ENCODE assay signal across 8 cellular contexts in the genomic region with DNA sequence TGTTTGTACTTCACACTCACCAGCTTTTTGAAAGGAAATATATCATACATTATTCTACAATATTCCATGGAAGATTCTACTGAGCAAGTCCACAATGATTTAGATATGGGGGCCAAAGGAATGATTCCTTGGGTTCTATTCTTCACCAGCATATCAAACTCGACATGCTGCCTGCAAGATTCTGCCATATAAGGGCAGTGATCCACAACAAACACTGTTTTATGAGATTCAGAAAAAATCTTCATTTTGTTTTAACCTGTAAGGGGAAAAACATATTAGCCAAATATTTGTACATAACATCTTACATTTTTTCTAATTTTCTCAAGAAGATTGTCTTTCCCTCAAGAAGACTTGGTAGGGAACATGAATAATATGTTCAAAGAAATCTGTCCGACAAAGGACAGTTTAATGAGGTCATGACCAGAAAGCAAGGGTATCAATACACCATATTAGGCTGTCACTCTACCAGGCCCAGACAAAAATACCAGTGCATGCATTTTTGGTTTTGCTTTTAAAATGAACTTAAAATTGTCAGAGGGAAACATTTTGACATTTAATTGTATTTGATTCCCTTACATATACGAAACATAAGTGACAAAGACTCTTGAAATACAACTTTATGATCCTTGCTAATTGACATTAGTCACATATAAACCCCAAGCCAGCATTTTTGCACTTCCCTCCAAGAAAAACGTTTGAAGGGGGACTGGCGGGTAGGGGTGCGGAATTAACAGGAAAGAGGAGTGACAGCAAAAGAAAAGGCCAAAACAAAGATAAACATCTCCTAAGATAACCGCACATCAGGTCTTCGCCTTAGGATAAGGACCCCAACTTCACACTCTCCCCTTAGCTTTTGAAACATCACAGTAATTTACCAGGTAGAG. TPM values are rescaled to one million over a fixed set of nuclear protein-coding genes. Genes with fewer than 3 reads are reported as not detected.
A peak's percentile ranks its signal among the peaks of the same experiment; 100 is the strongest.
DNase-seq lines count a peak whose midpoint lies in the region; ATAC-seq and TF ChIP-seq lines count a peak whose summit lies in the region.

No MANE protein-coding gene starts in this region.

- POLR2A ChIA-PET in naive thymus-derived CD8-positive, alpha-beta T cell (lab: Charles Lee) = interaction anchor here (1.0 to 1.2 kb wide), 2 partner anchors 77 to 105 kb away, joined by 3 read pairs; a partner anchor contains a TSS

- peaks cover 99% of the 10 kb centered on the region for H3K79me2 ChIP-seq in MM.1S (ENCODE audit: low read length)

- H2AFZ ChIP-seq in MM.1S (ENCODE audit: low read length) = no peak overlapping the region

- no peak for ATAC-seq in central memory CD8-positive, alpha-beta T cell (replicated peaks; ENCODE audit: extremely low read depth, poor library complexity, severe bottlenecking)
- ATAC-seq in naive thymus-derived CD8-positive, alpha-beta T cell = no peak
- ATAC-seq in HG03175 (IDR thresholded peaks at IDR 0.05; ENCODE audit: unreplicated experiment) (no peak), HG03039 (IDR thresholded peaks at IDR 0.05; ENCODE audit: unreplicated experiment) (no peak), left lobe of liver (no peak)

- no peaks in the 10 kb centered on the region for H4K20me1 ChIP-seq in MM.1S (ENCODE audit: insufficient read depth, low read length)

- peak overlapping the region; percentile 96 for H3K9ac ChIP-seq in MM.1S (ENCODE audit: low read length)

- H3K36me3 ChIP-seq in MM.1S (replicated peaks; ENCODE audit: insufficient read depth, low read length) = peaks cover 6% of the 10 kb centered on the region; the same call in 1 of the 2 replicates

- TF ChIP-seq CTCF in MM.1S (IDR thresholded peaks at IDR 0.05; ENCODE audit: low read length) = no peak

- H3K4me1 Mint-ChIP-seq in central memory CD8-positive, alpha-beta T cell = peaks cover 75% of the 10 kb centered on the region
- H3K4me1 Mint-ChIP-seq in naive thymus-derived CD8-positive, alpha-beta T cell = peaks cover 25 to 81% (median 66%) of the 10 kb centered on the region in 4 donors

- H3K9me3 ChIP-seq in MM.1S (replicated peaks; ENCODE audit: insufficient read depth, low read length) = no peaks in the 10 kb centered on the region

- peak; percentile 18 for DNase-seq in EL
- peak; percentile 28 for DNase-seq in MM.1S
- DNase-seq in central memory CD8-positive, alpha-beta T cell (ENCODE audit: low spot score in 2 of 2) = no peak
- DNase-seq in naive thymus-derived CD8-positive, alpha-beta T cell = peak in 3 of 10 donors; percentile 4 to 40 (median 15)
- DNase-seq in left lobe of liver (ENCODE audit: low spot score) = no peak
- no peak for DNase-seq in COR-L47 (lab: John Stamatoyannopoulos, UW)

- peak overlapping the region; percentile 92 for H3K4me2 ChIP-seq in MM.1S (ENCODE audit: low read depth, low read length)

- H3K36me3 Mint-ChIP-seq in central memory CD8-positive, alpha-beta T cell (ENCODE audit: insufficient read depth) = peaks cover 23% of the 10 kb centered on the region
- H3K36me3 Mint-ChIP-seq in naive thymus-derived CD8-positive, alpha-beta T cell = peaks cover 0 to 26% (median 7%) of the 10 kb centered on the region in 3 donors

- H3K4me3 ChIP-seq in MM.1S (ENCODE audit: low read length) = peak overlapping the region; percentile 93

- H3K4me1 ChIP-seq in MM.1S (ENCODE audit: low read length) = peaks cover 31% of the 10 kb centered on the region

- H3K9me3 Mint-ChIP-seq in central memory CD8-positive, alpha-beta T cell = no peaks in the 10 kb centered on the region
- H3K9me3 Mint-ChIP-seq in naive thymus-derived CD8-positive, alpha-beta T cell = no peaks in the 10 kb centered on the region

- H3K9me2 ChIP-seq in MM.1S (replicated peaks; ENCODE audit: insufficient read depth, low read length) = no peaks in the 10 kb centered on the region

- peaks cover 48% of the 10 kb centered on the region for H3F3A ChIP-seq in MM.1S (ENCODE audit: insufficient read depth, low read length)

- peak overlapping the region; percentile 92 for H3K27ac Mint-ChIP-seq in central memory CD8-positive, alpha-beta T cell (ENCODE audit: low read depth)
- H3K27ac Mint-ChIP-seq in naive thymus-derived CD8-positive, alpha-beta T cell = peak overlapping the region; percentile 90 to 100 (median 99)

- no peaks in the 10 kb centered on the region for H3K27me3 ChIP-seq in MM.1S (replicated peaks; ENCODE audit: insufficient read depth, low read length)

- peak overlapping the region; percentile 95 for H3K4me3 Mint-ChIP-seq in central memory CD8-positive, alpha-beta T cell
- peak overlapping the region; percentile 90 to 100 (median 94) for H3K4me3 Mint-ChIP-seq in naive thymus-derived CD8-positive, alpha-beta T cell

- H3K27ac ChIP-seq in MM.1S (ENCODE audit: low read length) = peak overlapping the region; percentile 85; the same call in 1 of the 2 replicates

- no peaks in the 10 kb centered on the region for H3K27me3 Mint-ChIP-seq in central memory CD8-positive, alpha-beta T cell
- H3K27me3 Mint-ChIP-seq in naive thymus-derived CD8-positive, alpha-beta T cell = no peaks in the 10 kb centered on the region

RNA-seq across cellular contexts. Expression of a gene that starts 1.0 kb away (rescaled TPM):
- total RNA-seq in naive thymus-derived CD8-positive, alpha-beta T cell = 10 to 100 TPM; 18.3 to 19.5 TPM
- polyA plus RNA-seq in naive thymus-derived CD8-positive, alpha-beta T cell = 10 to 100 TPM; 13.3 to 26.2 (median 16.1) TPM
- total RNA-seq in left lobe of liver = 5.5 TPM

RNA-seq across cellular contexts. Expression of a gene that starts 1.5 kb away (rescaled TPM):
- 10 to 100 TPM; 74.4 to 74.9 TPM for total RNA-seq in naive thymus-derived CD8-positive, alpha-beta T cell
- 10 to 100 TPM; 77.0 to 91.8 (median 81.4) TPM for polyA plus RNA-seq in naive thymus-derived CD8-positive, alpha-beta T cell
- total RNA-seq in left lobe of liver = 12.7 TPM

Comparison
In these comparisons a context has a peak if more than half of its experiments do, and no peak if none do; other contexts are left out.
1. DNase-seq: peak in EL (single experiment) and MM.1S (single experiment); none in central memory CD8-positive, alpha-beta T cell (0 of 2), left lobe of liver (single experiment) and COR-L47 (single experiment).